ENCODE assay signal across 11 cellular contexts in the genomic region with DNA sequence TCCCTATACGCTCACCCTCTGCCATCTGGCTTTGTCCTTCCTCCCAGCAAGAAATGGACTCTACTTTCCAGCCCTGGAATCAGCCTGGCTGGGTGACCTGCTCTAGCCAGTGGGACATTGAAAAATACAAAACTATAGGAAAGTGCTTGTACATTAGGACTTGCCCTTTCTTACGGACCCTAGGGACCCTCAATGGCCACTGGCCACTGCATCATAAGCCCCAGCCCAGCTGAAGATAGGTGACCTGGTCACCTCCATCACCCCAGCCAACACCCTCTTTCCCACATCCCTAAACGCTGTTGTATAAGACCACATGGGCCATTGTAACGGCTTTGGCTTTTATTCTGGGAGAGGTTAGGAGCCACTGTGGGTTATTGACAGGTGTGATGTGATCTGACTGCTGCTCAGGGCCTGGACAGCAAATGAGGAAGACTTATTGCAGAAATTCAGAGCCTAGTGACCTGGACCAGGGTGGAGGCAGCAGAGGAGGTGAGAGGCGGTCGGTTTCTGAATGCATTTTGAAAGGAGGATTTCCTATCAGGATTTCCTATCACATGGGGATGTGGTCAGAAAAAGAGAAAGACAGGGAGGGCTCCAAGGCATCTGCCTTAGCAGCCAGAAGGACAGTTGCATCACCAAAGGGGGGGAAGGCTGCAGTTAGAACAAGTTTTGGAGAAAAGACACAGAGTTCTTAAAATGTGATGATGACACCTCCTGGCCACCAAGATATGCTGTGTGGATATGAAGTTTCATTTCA. TPM values are rescaled to one million over a fixed set of nuclear protein-coding genes. Genes with fewer than 3 reads are reported as not detected.
DNase-seq lines count a peak whose midpoint lies in the region; ATAC-seq and TF ChIP-seq lines count a peak whose summit lies in the region.
"Had no signal": no experiment of that assay in that cellular context is flagged by ENCODE, and none has a peak within 500 bp of the region (broad histone marks: within the 10 kb centered on the region; RNA-seq: fewer than 3 reads in every experiment).

No MANE protein-coding gene starts in this region.

- intact Hi-C loops in stomach (cut with DNase I; ENCODE audit: low total_unique reads): no loop called here
- intact Hi-C loops in ovary (cut with DNase I): no loop called here

- H3K27ac Mint-ChIP-seq in activated T-cell treated with anti-CD3 and anti-CD28 coated beads, Interleukin-2, amount 50 U/mL, for 24 hours: peak overlapping the region; percentile 24

- H3K4me3 Mint-ChIP-seq in activated T-cell treated with anti-CD3 and anti-CD28 coated beads, Interleukin-2, amount 50 U/mL, for 24 hours: peak overlapping the region; percentile 21

- TF ChIP-seq CTCF in stomach (IDR thresholded peaks at IDR 0.05) (no peak), ovary (IDR thresholded peaks at IDR 0.05) (no peak)

- no peak for DNase-seq in activated T-cell treated with anti-CD3 and anti-CD28 coated beads, Interleukin-2, amount 50 U/mL, for 24 hours
- no peak for DNase-seq in activated T-cell treated with anti-CD3 and anti-CD28 coated beads for 4 hours
- peak; percentile 40 for DNase-seq in SIG-M5 (lab: John Stamatoyannopoulos, UW)
- peak; percentile 42 to 77 for DNase-seq in dermis microvascular lymphatic vessel endothelial cell (ENCODE audit: low read depth in 2 of 2)
- no peak for DNase-seq in stomach
- no peak for DNase-seq in COLO668 (lab: John Stamatoyannopoulos, UW; ENCODE audit: unreplicated experiment)
- no peak for DNase-seq in ovary
- DNase-seq: activated gamma-delta T cell treated with Interleukin-2 at 50 U/mL for 16 hours, NCI-H446 had no signal

- H3K27me3 ChIP-seq in stomach: peaks cover 0 to 9% (median 0%) of the 10 kb centered on the region in 3 donors
- no peaks in the 10 kb centered on the region for H3K27me3 ChIP-seq in ovary

- H3K27me3 Mint-ChIP-seq in activated T-cell treated with anti-CD3 and anti-CD28 coated beads, Interleukin-2, amount 50 U/mL, for 24 hours: no peaks in the 10 kb centered on the region

- H3K4me1 Mint-ChIP-seq in activated T-cell treated with anti-CD3 and anti-CD28 coated beads, Interleukin-2, amount 50 U/mL, for 24 hours (ENCODE audit: low read depth): peaks cover 40% of the 10 kb centered on the region

- TF ChIP-seq EP300 in stomach (IDR thresholded peaks at IDR 0.05): no peak
- no peak for TF ChIP-seq EP300 in ovary (IDR thresholded peaks at IDR 0.05)

- peaks cover 4 to 34% (median 19%) of the 10 kb centered on the region in 4 donors for H3K4me1 ChIP-seq in stomach
- peaks cover 1% of the 10 kb centered on the region for H3K4me1 ChIP-seq in ovary (ENCODE audit: insufficient read depth)

- H3K9me3 ChIP-seq in stomach: no peaks in the 10 kb centered on the region
- H3K9me3 ChIP-seq in ovary: no peaks in the 10 kb centered on the region
- H3K9me3 ChIP-seq: A549 had no signal

- TF ChIP-seq POLR2A in stomach (IDR thresholded peaks at IDR 0.05) (no peak), ovary (IDR thresholded peaks at IDR 0.05) (no peak)

- H3K36me3 Mint-ChIP-seq in activated T-cell treated with anti-CD3 and anti-CD28 coated beads, Interleukin-2, amount 50 U/mL, for 24 hours (ENCODE audit: low read depth): peaks cover 12% of the 10 kb centered on the region

- no peak for ATAC-seq in HG02798 (IDR thresholded peaks at IDR 0.05; ENCODE audit: poor library complexity, unreplicated experiment)
- ATAC-seq: A549 had no signal

- no peaks in the 10 kb centered on the region for H3K36me3 ChIP-seq in stomach
- H3K36me3 ChIP-seq in ovary: no peaks in the 10 kb centered on the region

- H3K9me3 Mint-ChIP-seq in activated T-cell treated with anti-CD3 and anti-CD28 coated beads, Interleukin-2, amount 50 U/mL, for 24 hours: no peaks in the 10 kb centered on the region

- WGBS in stomach, 5 donors: 68 to 87% (median 82%) methylated on average over 6 of the region's 6 CpGs
- 86 to 91% (median 87%) methylated on average over 6 of the region's 6 CpGs for WGBS in ovary, 3 donors

- H3K27ac ChIP-seq in stomach (peak overlapping the region in 3 of 5 donors; percentile 18 to 50 (median 43)), ovary (no peak overlapping the region)
- H3K27ac ChIP-seq: A549 had no signal

- no peak overlapping the region for H3K4me3 ChIP-seq in stomach
- H3K4me3 ChIP-seq in ovary: no peak overlapping the region
- H3K4me3 ChIP-seq: A549 had no signal

RNA-seq across cellular contexts. Expression of a gene that starts 2.2 kb away (rescaled TPM):
- 106 and 159 TPM in 2 replicates for total RNA-seq in dermis microvascular lymphatic vessel endothelial cell
- 100 to 1,000 TPM in 4 of 5 donors, 10 to 100 TPM in 1; 62.5 to 187 (median 138) TPM for total RNA-seq in stomach
- 1 to 10 TPM; 7.5 to 9.0 (median 8.3) TPM for polyA plus RNA-seq in stomach
- total RNA-seq in ovary: 10 to 100 TPM; 46.9 to 77.1 (median 63.5) TPM
- 10 to 100 TPM; 20.0 to 50.7 TPM for polyA plus RNA-seq in ovary

RNA-seq across cellular contexts. Expression of a gene that starts 54.3 kb away (rescaled TPM):
- total RNA-seq in dermis microvascular lymphatic vessel endothelial cell (14.0 and 18.1 TPM in 2 replicates), stomach (100 to 1,000 TPM in 1 of 5 donors, 10 to 100 TPM in 3, under 1 TPM in 1; 0.58 to 117 (median 36.7) TPM), ovary (10 to 100 TPM; 12.6 to 26.5 (median 15.6) TPM)
- polyA plus RNA-seq in stomach (10 to 100 TPM in 1 of 3 donors, 1 to 10 TPM in 2; 4.2 to 12.2 (median 5.8) TPM), ovary (10 to 100 TPM in 1 of 2 donors, 1 to 10 TPM in 1; 7.7 to 12.7 TPM)

Comparison
In these comparisons a context has a peak if more than half of its experiments do, and no peak if none do; other contexts are left out.
1. DNase-seq: peak in SIG-M5 (single experiment) and dermis microvascular lymphatic vessel endothelial cell (2 of 2); none in activated T-cell treated with anti-CD3 and anti-CD28 coated beads, Interleukin-2, amount 50 U/mL, for 24 hours (single experiment), activated T-cell treated with anti-CD3 and anti-CD28 coated beads for 4 hours (single experiment), stomach (single experiment), COLO668 (single experiment) and ovary (0 of 5).
2. H3K27ac ChIP-seq: peak in stomach (3 of 5); none in ovary (0 of 2).